In the genomic region with DNA sequence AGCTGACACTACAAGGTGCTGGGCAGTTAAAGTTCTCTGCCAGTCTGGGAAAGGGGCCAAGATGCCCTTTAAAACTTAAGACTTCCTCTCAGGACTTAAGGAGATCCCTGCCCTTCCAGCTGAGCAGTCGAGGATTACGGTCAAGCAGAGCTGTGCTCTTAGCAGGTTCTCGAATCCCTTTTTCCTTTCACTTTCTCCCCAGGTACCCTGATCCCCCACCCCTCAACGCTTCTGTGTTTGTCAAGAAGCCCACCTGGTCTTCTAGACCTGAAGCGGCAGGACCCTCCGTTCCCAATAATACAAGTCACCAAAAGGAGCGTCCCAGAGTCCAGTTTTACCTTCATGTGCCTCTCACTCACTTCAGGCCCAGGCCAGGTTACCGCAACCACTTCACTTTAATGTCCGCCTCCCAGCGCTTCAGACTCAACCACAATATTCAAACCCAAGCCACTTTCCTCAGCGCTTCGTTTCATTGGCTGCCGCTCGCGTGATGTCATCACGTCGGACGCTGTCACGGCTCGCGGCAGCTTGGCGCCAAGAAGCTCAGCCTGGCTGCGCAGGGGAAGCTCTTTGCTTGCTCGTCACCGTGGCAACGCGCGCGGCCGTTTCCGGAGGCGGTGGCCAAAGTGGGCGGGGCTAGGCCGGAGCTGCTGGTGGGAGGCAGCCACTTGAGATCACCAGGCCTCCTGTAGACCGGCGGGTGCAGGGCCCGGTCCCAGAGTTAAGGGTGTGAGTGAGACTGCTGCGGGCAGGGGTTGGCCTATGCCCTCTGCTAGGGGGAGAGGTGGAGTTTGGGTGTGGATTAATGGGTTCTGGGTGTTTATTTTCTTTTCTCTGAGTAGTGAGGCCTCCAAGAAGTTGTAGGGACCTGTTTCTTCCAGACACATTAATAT, we compare ENCODE assay signal across 1 cellular context.
A peak's percentile ranks its signal among the peaks of the same experiment; 100 is the strongest.
TF ChIP-seq lines count a peak whose summit lies in the region.

KIF18A (minus strand) TSS at position 431 of the 893 bp plus-strand sequence. CDS start 10,209 bp downstream, outside the sequence.
A gene with protein sequence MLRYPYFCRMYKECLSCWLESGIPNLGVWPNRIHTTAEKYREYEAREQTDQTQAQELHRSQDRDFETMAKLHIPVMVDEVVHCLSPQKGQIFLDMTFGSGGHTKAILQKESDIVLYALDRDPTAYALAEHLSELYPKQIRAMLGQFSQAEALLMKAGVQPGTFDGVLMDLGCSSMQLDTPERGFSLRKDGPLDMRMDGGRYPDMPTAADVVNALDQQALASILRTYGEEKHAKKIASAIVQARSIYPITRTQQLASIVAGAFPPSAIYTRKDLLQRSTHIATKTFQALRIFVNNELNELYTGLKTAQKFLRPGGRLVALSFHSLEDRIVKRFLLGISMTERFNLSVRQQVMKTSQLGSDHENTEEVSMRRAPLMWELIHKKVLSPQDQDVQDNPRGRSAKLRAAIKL (plus strand): TSS at position 663 of the 893 bp plus-strand sequence. CDS start 4,947 bp downstream, outside the sequence.

TF ChIP-seq in HepG2, 621 proteins besides CTCF, POLR2A, EP300 and RAD21 (continued from another document and continues in another):
- TF ChIP-seq XRCC5 (optimal IDR thresholded peaks at IDR 0.05; ENCODE audit: low read length) (peak; percentile 52), ISL2 (CRISPR knock-in tag; IDR thresholded peaks at IDR 0.05) (no peak; the same call in 1 of the 2 replicates), STAG1 (CRISPR knock-in tag; IDR thresholded peaks at IDR 0.05) (no peak), ZBTB43 (CRISPR knock-in tag; conservative IDR thresholded peaks at IDR 0.05) (peak; percentile 37; the same call in 1 of the 2 replicates), ZNF12 (CRISPR knock-in tag; IDR thresholded peaks at IDR 0.05) (no peak), ZBTB8A (CRISPR knock-in tag; IDR thresholded peaks at IDR 0.05; ENCODE audit: borderline replicate concordance, low read depth) (no peak), RBM39 (IDR thresholded peaks at IDR 0.05; ENCODE audit: low read depth, low read length, poor library complexity, severe bottlenecking) (peak; percentile 69), HIVEP1 (CRISPR knock-in tag; IDR thresholded peaks at IDR 0.05) (no peak; the same call in none of the 2 replicates), ZNF782 (CRISPR knock-in tag; IDR thresholded peaks at IDR 0.05; ENCODE audit: borderline replicate concordance) (no peak), MAFF (IDR thresholded peaks at IDR 0.05; ENCODE audit: low read depth, low read length) (no peak), ZNF589 (CRISPR knock-in tag; conservative IDR thresholded peaks at IDR 0.05) (0 out of 2 replicates have a peak, but pooled peaks have one; percentile 51), PAX8 (CRISPR knock-in tag; IDR thresholded peaks at IDR 0.05; ENCODE audit: borderline replicate concordance) (no peak), KLF13 (CRISPR knock-in tag; IDR thresholded peaks at IDR 0.05) (no peak), ZBTB49 (CRISPR knock-in tag; IDR thresholded peaks at IDR 0.05; ENCODE audit: borderline replicate concordance) (no peak), WIZ (CRISPR knock-in tag; IDR thresholded peaks at IDR 0.05) (no peak), ZC3H4 (CRISPR knock-in tag; IDR thresholded peaks at IDR 0.05; ENCODE audit: borderline replicate concordance) (no peak), NR3C1 (CRISPR knock-in tag; IDR thresholded peaks at IDR 0.05) (no peak), HOXA7 (CRISPR knock-in tag; IDR thresholded peaks at IDR 0.05) (no peak), ZNF253 (CRISPR knock-in tag; IDR thresholded peaks at IDR 0.05; ENCODE audit: borderline replicate concordance) (0 out of 2 replicates have a peak, but pooled peaks have one; percentile 44), ZKSCAN1 (IDR thresholded peaks at IDR 0.05; ENCODE audit: low read length) (no peak), CAMTA2 (CRISPR knock-in tag; IDR thresholded peaks at IDR 0.05; ENCODE audit: borderline replicate concordance) (no peak), DNMT1 (CRISPR knock-in tag; IDR thresholded peaks at IDR 0.05) (no peak), ZNF24 (IDR thresholded peaks at IDR 0.05) (no peak), ZNF367 (CRISPR knock-in tag; IDR thresholded peaks at IDR 0.05; ENCODE audit: borderline replicate concordance) (no peak), NR2F1 (CRISPR knock-in tag; IDR thresholded peaks at IDR 0.05) (no peak), MATR3 (CRISPR knock-in tag; IDR thresholded peaks at IDR 0.05) (no peak), RXRB (CRISPR knock-in tag; IDR thresholded peaks at IDR 0.05; ENCODE audit: borderline replicate concordance) (peak; percentile 53; the same call in 1 of the 2 replicates), HMGXB4 (CRISPR knock-in tag; IDR thresholded peaks at IDR 0.05; ENCODE audit: borderline replicate concordance in 1 of 2, low read depth in 1 of 2) (peak; percentile 60 to 66; a peak in 3 of 4 replicates), THYN1 (CRISPR knock-in tag; IDR thresholded peaks at IDR 0.05; ENCODE audit: borderline replicate concordance, low read depth) (no peak), ZSCAN25 (CRISPR knock-in tag; IDR thresholded peaks at IDR 0.05) (no peak), FIP1L1 (IDR thresholded peaks at IDR 0.05; ENCODE audit: borderline replicate concordance, insufficient read depth, low read depth, low read length) (0 out of 2 replicates have a peak, but pooled peaks have one; percentile 66), AGO2 (optimal IDR thresholded peaks at IDR 0.05; ENCODE audit: low read depth, low read length) (no peak), ZKSCAN5 (CRISPR knock-in tag; IDR thresholded peaks at IDR 0.05) (no peak), MYC (CRISPR knock-in tag; IDR thresholded peaks at IDR 0.05; ENCODE audit: borderline replicate concordance) (peak; percentile 71; the same call in 1 of the 2 replicates), ZNF775 (CRISPR knock-in tag; IDR thresholded peaks at IDR 0.05; ENCODE audit: borderline replicate concordance) (no peak), KDM1A (CRISPR knock-in tag; IDR thresholded peaks at IDR 0.05) (no peak), ZNF382 (CRISPR knock-in tag; IDR thresholded peaks at IDR 0.05; ENCODE audit: borderline replicate concordance) (no peak), SNAPC2 (CRISPR knock-in tag; IDR thresholded peaks at IDR 0.05) (no peak), MAFK (conservative IDR thresholded peaks at IDR 0.05 in 1 of 2, IDR thresholded peaks at IDR 0.05 in 1 of 2; ENCODE audit: low read length in 2 of 2) (no peak), GPN1 (CRISPR knock-in tag; IDR thresholded peaks at IDR 0.05; ENCODE audit: borderline replicate concordance) (no peak), MTERF4 (CRISPR knock-in tag; IDR thresholded peaks at IDR 0.05) (no peak), ZNF10 (CRISPR knock-in tag; IDR thresholded peaks at IDR 0.05; ENCODE audit: borderline replicate concordance, low read depth) (no peak), FOXP1 (IDR thresholded peaks at IDR 0.05) (no peak), FOXP1 (CRISPR knock-in tag; IDR thresholded peaks at IDR 0.05) (no peak), ZNF766 (CRISPR knock-in tag; IDR thresholded peaks at IDR 0.05; ENCODE audit: borderline replicate concordance) (peak; percentile 65; the same call in 1 of the 2 replicates), HNRNPH1 (optimal IDR thresholded peaks at IDR 0.05; ENCODE audit: low read depth, low read length) (no peak)
- TF ChIP-seq, protein P1, sequence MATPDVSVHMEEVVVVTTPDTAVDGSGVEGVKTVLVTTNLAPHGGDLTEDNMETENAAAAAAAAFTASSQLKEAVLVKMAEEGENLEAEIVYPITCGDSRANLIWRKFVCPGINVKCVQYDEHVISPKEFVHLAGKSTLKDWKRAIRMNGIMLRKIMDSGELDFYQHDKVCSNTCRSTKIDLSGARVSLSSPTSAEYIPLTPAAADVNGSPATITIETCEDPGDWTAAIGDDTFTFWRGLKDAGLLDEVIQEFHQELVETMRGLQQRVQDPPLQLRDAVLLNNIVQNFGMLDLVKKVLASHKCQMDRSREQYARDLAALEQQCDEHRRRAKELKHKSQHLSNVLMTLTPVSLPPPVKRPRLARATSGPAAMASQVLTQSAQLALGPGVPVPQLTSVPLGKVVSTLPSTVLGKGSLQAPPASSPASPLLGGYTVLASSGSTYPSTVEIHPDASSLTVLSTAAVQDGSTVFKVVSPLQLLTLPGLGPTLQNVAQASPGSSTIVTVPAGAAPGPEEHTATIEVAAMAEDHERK (CRISPR knock-in tag; IDR thresholded peaks at IDR 0.05; ENCODE audit: low read depth), result peak; percentile 97
- TF ChIP-seq, protein P2, sequence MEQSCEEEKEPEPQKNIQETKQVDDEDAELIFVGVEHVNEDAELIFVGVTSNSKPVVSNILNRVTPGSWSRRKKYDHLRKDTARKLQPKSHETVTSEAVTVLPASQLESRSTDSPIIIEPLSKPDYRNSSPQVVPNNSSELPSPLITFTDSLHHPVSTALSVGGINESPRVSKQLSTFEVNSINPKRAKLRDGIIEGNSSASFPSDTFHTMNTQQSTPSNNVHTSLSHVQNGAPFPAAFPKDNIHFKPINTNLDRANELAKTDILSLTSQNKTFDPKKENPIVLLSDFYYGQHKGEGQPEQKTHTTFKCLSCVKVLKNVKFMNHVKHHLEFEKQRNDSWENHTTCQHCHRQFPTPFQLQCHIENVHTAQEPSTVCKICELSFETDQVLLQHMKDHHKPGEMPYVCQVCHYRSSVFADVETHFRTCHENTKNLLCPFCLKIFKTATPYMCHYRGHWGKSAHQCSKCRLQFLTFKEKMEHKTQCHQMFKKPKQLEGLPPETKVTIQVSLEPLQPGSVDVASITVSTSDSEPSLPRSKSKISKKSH (CRISPR knock-in tag; IDR thresholded peaks at IDR 0.05; ENCODE audit: borderline replicate concordance), result no peak
- TF ChIP-seq, protein P3, sequence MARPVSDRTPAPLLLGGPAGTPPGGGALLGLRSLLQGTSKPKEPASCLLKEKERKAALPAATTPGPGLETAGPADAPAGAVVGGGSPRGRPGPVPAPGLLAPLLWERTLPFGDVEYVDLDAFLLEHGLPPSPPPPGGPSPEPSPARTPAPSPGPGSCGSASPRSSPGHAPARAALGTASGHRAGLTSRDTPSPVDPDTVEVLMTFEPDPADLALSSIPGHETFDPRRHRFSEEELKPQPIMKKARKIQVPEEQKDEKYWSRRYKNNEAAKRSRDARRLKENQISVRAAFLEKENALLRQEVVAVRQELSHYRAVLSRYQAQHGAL (CRISPR knock-in tag; IDR thresholded peaks at IDR 0.05; ENCODE audit: not compliant biosample characterization), result no peak
- TF ChIP-seq, protein P4, sequence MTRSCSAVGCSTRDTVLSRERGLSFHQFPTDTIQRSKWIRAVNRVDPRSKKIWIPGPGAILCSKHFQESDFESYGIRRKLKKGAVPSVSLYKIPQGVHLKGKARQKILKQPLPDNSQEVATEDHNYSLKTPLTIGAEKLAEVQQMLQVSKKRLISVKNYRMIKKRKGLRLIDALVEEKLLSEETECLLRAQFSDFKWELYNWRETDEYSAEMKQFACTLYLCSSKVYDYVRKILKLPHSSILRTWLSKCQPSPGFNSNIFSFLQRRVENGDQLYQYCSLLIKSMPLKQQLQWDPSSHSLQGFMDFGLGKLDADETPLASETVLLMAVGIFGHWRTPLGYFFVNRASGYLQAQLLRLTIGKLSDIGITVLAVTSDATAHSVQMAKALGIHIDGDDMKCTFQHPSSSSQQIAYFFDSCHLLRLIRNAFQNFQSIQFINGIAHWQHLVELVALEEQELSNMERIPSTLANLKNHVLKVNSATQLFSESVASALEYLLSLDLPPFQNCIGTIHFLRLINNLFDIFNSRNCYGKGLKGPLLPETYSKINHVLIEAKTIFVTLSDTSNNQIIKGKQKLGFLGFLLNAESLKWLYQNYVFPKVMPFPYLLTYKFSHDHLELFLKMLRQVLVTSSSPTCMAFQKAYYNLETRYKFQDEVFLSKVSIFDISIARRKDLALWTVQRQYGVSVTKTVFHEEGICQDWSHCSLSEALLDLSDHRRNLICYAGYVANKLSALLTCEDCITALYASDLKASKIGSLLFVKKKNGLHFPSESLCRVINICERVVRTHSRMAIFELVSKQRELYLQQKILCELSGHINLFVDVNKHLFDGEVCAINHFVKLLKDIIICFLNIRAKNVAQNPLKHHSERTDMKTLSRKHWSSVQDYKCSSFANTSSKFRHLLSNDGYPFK (CRISPR knock-in tag; IDR thresholded peaks at IDR 0.05; ENCODE audit: borderline replicate concordance), result peak; percentile 84; the same call in 1 of the 2 replicates
